In the genomic region with DNA sequence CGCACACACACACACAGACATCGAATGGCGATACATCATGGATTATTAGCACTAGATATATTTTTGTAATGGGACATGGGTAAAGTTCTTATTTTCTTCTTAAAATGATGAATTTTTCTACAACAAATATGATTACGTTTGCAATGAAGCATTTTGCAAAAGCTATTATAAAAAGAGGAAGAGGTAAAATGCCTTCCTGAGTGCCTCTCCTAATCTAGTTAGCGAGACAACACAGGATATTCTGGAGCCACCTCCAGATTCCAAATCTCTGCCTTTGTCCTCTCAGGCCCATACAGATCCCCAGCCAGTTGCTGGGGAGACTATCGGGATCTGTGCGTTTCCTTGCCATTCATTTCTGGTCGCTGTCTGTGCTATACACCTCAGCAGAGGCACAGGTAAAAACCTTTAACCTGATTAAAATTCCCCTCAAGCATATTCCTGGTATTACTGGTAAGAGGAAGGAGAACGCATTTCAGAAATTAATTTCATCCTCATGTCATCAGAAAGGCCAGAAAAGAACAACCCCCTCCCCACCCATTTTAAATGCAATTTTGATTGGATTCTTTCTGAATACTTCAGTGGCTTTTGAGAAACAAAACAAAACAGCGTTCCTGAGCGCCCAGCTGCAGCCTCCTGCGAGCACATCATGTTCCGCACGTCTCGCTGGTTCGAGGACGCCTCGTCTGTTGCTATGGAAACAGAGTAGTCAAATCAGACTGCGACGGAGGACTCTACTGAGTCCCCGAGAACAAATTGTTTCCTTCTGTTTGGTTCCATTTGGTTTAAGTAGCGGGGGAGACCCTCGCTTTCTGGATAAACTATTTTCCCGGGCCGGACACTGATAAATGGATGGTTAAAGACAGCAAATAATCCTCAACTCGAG, we compare ENCODE assay signal across 8 cellular contexts.
DNase-seq lines count a peak whose midpoint lies in the region; ATAC-seq and TF ChIP-seq lines count a peak whose summit lies in the region.

No MANE protein-coding gene starts in this region.

- H3K4me2 ChIP-seq in PC-3 (ENCODE audit: low read length) = no peak overlapping the region

- H3K4me1 ChIP-seq in right cardiac atrium (ENCODE audit: control insufficient read depth, insufficient read depth, low read length) (peaks cover 3% of the 10 kb centered on the region), PC-3 (ENCODE audit: insufficient read depth, low read length) (no peaks in the 10 kb centered on the region)

- no peak overlapping the region for H3K9ac ChIP-seq in PC-3 (ENCODE audit: low read length)

- POLR2A ChIA-PET in PC-3 (lab: Charles Lee; ENCODE audit: unreplicated experiment) = no interaction called here

- no peak overlapping the region for H2AFZ ChIP-seq in PC-3 (ENCODE audit: low read length)

- WGBS in right cardiac atrium = 23% methylated on average over 26 of the region's 26 CpGs

- no peaks in the 10 kb centered on the region for H3K79me2 ChIP-seq in PC-3 (ENCODE audit: low read length)

- BruUV-seq in PC-3 (replicated peaks; lab: Mats Ljungman, UMichigan) = no TSS peak

- no peaks in the 10 kb centered on the region for H3K9me2 ChIP-seq in PC-3 (replicated peaks; ENCODE audit: low read length)

- peak overlapping the region; percentile 69 for H3K4me3 Mint-ChIP-seq in activated naive CD8-positive, alpha-beta T cell

- H3K4me1 Mint-ChIP-seq in activated naive CD8-positive, alpha-beta T cell (ENCODE audit: low read depth) = peaks cover 11% of the 10 kb centered on the region

- no peaks in the 10 kb centered on the region for H3K9me3 ChIP-seq in right cardiac atrium (ENCODE audit: control insufficient read depth, low read length)
- H3K9me3 ChIP-seq in PC-3 (ENCODE audit: low read length) = no peaks in the 10 kb centered on the region

- no peaks in the 10 kb centered on the region for H3K9me3 Mint-ChIP-seq in activated naive CD8-positive, alpha-beta T cell (ENCODE audit: low read depth)

- H3K27ac ChIP-seq in right cardiac atrium (ENCODE audit: low read length) (peak overlapping the region; percentile 10), PC-3 (ENCODE audit: low read length) (no peak overlapping the region)

- H3K27me3 Mint-ChIP-seq in activated naive CD8-positive, alpha-beta T cell = peaks cover 30% of the 10 kb centered on the region

- peak; percentile 97 for ATAC-seq in GM19372 (IDR thresholded peaks at IDR 0.05; ENCODE audit: low read depth, unreplicated experiment)
- peak; percentile 96 for ATAC-seq in HG03521 (IDR thresholded peaks at IDR 0.05; ENCODE audit: unreplicated experiment)
- peak; percentile 72 to 83 for ATAC-seq in right cardiac atrium
- ATAC-seq in PC-3 = no peak

- no peaks in the 10 kb centered on the region for H3K27me3 ChIP-seq in right cardiac atrium (ENCODE audit: control insufficient read depth, insufficient read depth)
- H3K27me3 ChIP-seq in PC-3 (ENCODE audit: low read length) = peaks cover 7% of the 10 kb centered on the region; the same call in 1 of the 2 replicates

- H3F3A ChIP-seq in PC-3 (ENCODE audit: low read length, unreplicated experiment) = no peaks in the 10 kb centered on the region

- no peaks in the 10 kb centered on the region for H3K36me3 ChIP-seq in PC-3 (ENCODE audit: low read depth, low read length)

- intact Hi-C loops in right cardiac atrium (cut with DNase I) = no loop called here
- intact Hi-C loops in posterior vena cava (cut with DNase I) = no loop called here
- intact Hi-C loops in PC-3 (cut with micrococcal nuclease) = no loop called here

- CTCF ChIA-PET in PC-3 (lab: Charles Lee) = no interaction called here

- DNase-seq in AG20443 (ENCODE audit: low spot score) (peak; percentile 43), right cardiac atrium (peak; percentile 43 to 79 (median 75)), posterior vena cava (ENCODE audit: low spot score) (peak; percentile 85), PC-3 (no peak), OCI-M2 (lab: John Stamatoyannopoulos, UW; ENCODE audit: unreplicated experiment) (no peak)

- H3K4me3 ChIP-seq in right cardiac atrium (ENCODE audit: low read length) = peak overlapping the region; percentile 54
- H3K4me3 ChIP-seq in PC-3 (ENCODE audit: low read length) = no peak overlapping the region

- no peaks in the 10 kb centered on the region for H4K20me1 ChIP-seq in PC-3 (ENCODE audit: low read length)

- no peaks in the 10 kb centered on the region for H3K36me3 Mint-ChIP-seq in activated naive CD8-positive, alpha-beta T cell

- no peak for TF ChIP-seq CTCF in PC-3 (conservative IDR thresholded peaks at IDR 0.05; ENCODE audit: low read depth, low read length)

- no peak overlapping the region for H3K27ac Mint-ChIP-seq in activated naive CD8-positive, alpha-beta T cell

Comparison
In these comparisons a context has a peak if more than half of its experiments do, and no peak if none do; other contexts are left out.
1. DNase-seq: peak in AG20443 (single experiment), right cardiac atrium (3 of 3) and posterior vena cava (single experiment); none in PC-3 (single experiment) and OCI-M2 (single experiment).